ENCODE assay signal across 1 cellular context in genomic region chr19:1975081-1975480, GRCh38.
TF ChIP-seq lines count a peak whose summit lies in the region.

No MANE protein-coding gene starts in this region.

TF ChIP-seq in IMR-90, 13 proteins besides CTCF, POLR2A, EP300 and RAD21 (continued from another document):
- TF ChIP-seq BHLHE40 (IDR thresholded peaks at IDR 0.05; ENCODE audit: low read depth, low read length) (no peak), MAZ (IDR thresholded peaks at IDR 0.05; ENCODE audit: borderline replicate concordance, low read depth, low read length) (no peak), CHD1 (IDR thresholded peaks at IDR 0.05; ENCODE audit: low read depth, low read length) (no peak), ELK1 (IDR thresholded peaks at IDR 0.05; ENCODE audit: borderline replicate concordance, low read depth, low read length) (no peak), SMC3 (IDR thresholded peaks at IDR 0.05; ENCODE audit: low read depth, low read length) (no peak), FOS (IDR thresholded peaks at IDR 0.05; ENCODE audit: low read depth, low read length) (no peak), USF2 (IDR thresholded peaks at IDR 0.05; ENCODE audit: low read depth, low read length) (no peak), RFX5 (IDR thresholded peaks at IDR 0.05; ENCODE audit: low read depth, low read length) (no peak), NFE2L2 (IDR thresholded peaks at IDR 0.05; ENCODE audit: low read depth, low read length) (no peak)
